8 cellular contexts compared by ENCODE assay signal in the genomic region with DNA sequence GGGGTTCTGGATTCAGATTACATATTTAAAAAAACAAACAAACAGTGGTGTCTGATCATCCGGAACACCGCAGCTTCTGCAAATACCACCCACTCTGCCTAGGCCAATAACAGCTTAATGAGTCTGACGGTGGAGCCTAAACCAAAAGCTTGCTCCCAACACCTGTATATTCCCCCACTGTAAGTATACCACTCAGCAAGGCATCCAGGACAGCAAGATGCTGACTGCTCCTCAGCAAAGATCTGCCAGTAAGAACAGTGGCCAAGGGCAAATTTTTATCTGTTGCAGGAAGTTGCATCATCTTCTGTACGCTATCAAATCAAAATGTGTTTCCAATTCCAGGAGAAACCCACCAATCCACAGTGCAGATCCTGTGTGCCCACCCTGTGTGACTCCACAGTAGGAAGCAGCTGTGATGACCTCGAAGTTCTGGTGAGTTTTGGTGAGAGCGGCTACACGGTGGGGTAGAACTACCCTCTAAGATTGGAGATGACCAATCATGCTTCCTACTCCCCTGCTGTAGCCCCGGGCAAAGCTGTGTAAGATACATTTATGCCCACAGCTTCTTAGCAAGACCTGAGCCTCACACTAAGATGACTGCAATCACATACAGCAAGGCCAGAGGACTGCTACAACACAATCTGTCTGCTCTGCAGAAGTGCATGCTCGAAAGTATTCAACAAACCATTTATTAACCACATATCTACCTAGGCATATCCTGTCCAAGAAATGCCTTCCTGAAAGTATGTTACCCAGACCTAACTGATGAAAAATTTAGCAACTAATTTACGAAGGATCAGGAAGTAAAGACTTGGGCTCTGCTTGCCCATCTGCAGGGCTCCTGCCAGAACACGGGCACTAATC. TPM values are rescaled to one million over a fixed set of nuclear protein-coding genes. Genes with fewer than 3 reads are reported as not detected.
DNase-seq lines count a peak whose midpoint lies in the region; ATAC-seq lines count a peak whose summit lies in the region.

No MANE protein-coding gene starts in this region.

- no peaks in the 10 kb centered on the region for H3K27me3 Mint-ChIP-seq in activated CD8-positive, alpha-beta T cell treated with anti-CD3 and anti-CD28 coated beads, Interleukin-2, amount 10 ng/mL, durations not matched to agents 7 days and 5 days (ENCODE audit: low read depth)

- POLR2A ChIA-PET in activated CD8-positive, alpha-beta T cell treated with anti-CD3 and anti-CD28 coated beads, Interleukin-2, amount 10 ng/mL, durations not matched to agents 7 days and 5 days (lab: Charles Lee) = no interaction called here

- H3K36me3 Mint-ChIP-seq in activated CD8-positive, alpha-beta T cell treated with anti-CD3 and anti-CD28 coated beads, Interleukin-2, amount 10 ng/mL, durations not matched to agents 7 days and 5 days (ENCODE audit: low read depth) = peaks cover 1% of the 10 kb centered on the region

- DNase-seq in AML-193 (lab: John Stamatoyannopoulos, UW) = peak; percentile 48 to 73
- no peak for DNase-seq in activated CD8-positive, alpha-beta T cell treated with anti-CD3 and anti-CD28 coated beads, Interleukin-2, amount 10 ng/mL, durations not matched to agents 7 days and 5 days
- no peak for DNase-seq in globus pallidus (ENCODE audit: low spot score)
- DNase-seq in cerebellar cortex (ENCODE audit: low spot score) = no peak
- no peak for DNase-seq in SK-N-DZ (ENCODE audit: low spot score)

- H3K4me1 Mint-ChIP-seq in activated CD8-positive, alpha-beta T cell treated with anti-CD3 and anti-CD28 coated beads, Interleukin-2, amount 10 ng/mL, durations not matched to agents 7 days and 5 days (ENCODE audit: low read depth) = peaks cover 38% of the 10 kb centered on the region

- ATAC-seq in GM19452 (IDR thresholded peaks at IDR 0.05; ENCODE audit: unreplicated experiment) (peak; percentile 62), HG03571 (IDR thresholded peaks at IDR 0.05; ENCODE audit: unreplicated experiment) (peak; percentile 52), GM19324 (IDR thresholded peaks at IDR 0.05; ENCODE audit: low FRiP score, unreplicated experiment) (no peak)
- peak; percentile 14 for ATAC-seq in activated CD8-positive, alpha-beta T cell treated with anti-CD3 and anti-CD28 coated beads, Interleukin-2, amount 10 ng/mL, durations not matched to agents 7 days and 5 days

- H3K4me3 Mint-ChIP-seq in activated CD8-positive, alpha-beta T cell treated with anti-CD3 and anti-CD28 coated beads, Interleukin-2, amount 10 ng/mL, durations not matched to agents 7 days and 5 days = no peak overlapping the region

- H3K9me3 Mint-ChIP-seq in activated CD8-positive, alpha-beta T cell treated with anti-CD3 and anti-CD28 coated beads, Interleukin-2, amount 10 ng/mL, durations not matched to agents 7 days and 5 days (ENCODE audit: insufficient read depth) = no peaks in the 10 kb centered on the region

- CTCF ChIA-PET in activated CD8-positive, alpha-beta T cell treated with anti-CD3 and anti-CD28 coated beads, Interleukin-2, amount 10 ng/mL, durations not matched to agents 7 days and 5 days (lab: Charles Lee) = no interaction called here

- H3K27ac Mint-ChIP-seq in activated CD8-positive, alpha-beta T cell treated with anti-CD3 and anti-CD28 coated beads, Interleukin-2, amount 10 ng/mL, durations not matched to agents 7 days and 5 days = peak overlapping the region; percentile 46

RNA-seq across cellular contexts. Expression of a gene that starts 30.5 kb away (rescaled TPM):
- total RNA-seq in activated CD8-positive, alpha-beta T cell treated with anti-CD3 and anti-CD28 coated beads, Interleukin-2, amount 10 ng/mL, durations not matched to agents 7 days and 5 days = under 1 TPM; 0.23 to 0.66 TPM
- 10.6 and 12.1 TPM in 2 replicates for polyA plus RNA-seq in SK-N-DZ (2014; cell fraction: cytosol; rRNA removed)
- polyA plus RNA-seq in SK-N-DZ (2014; cell fraction: nucleus; rRNA removed) = 12.2 and 15.1 TPM in 2 replicates

Comparison
In these comparisons a context has a peak if more than half of its experiments do, and no peak if none do; other contexts are left out.
1. DNase-seq: peak in AML-193 (2 of 2); none in activated CD8-positive, alpha-beta T cell treated with anti-CD3 and anti-CD28 coated beads, Interleukin-2, amount 10 ng/mL, durations not matched to agents 7 days and 5 days (single experiment), globus pallidus (single experiment), cerebellar cortex (single experiment) and SK-N-DZ (single experiment).